ENCODE assay signal across 28 cellular contexts in the genomic region with DNA sequence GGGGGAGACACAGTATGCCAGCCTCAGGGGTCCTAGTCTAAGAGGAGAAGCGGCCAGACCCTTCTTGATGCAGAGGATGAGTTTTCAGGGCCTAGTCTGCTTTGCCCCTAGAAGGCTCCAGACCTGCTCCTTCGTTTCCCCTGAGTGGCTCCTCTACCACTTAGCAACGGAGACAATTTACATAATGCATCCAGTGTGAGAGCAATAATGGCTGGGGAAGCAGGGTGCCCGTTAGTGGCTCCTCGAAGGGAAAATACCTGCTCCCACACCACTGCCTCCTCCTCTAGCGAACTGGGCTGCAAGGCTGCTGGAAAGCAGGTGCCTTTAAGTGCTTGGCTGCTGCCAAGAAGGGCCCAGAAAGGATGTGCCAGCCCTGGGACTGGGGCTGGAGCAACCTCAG. TPM values are rescaled to one million over a fixed set of nuclear protein-coding genes. Genes with fewer than 3 reads are reported as not detected.
A peak's percentile ranks its signal among the peaks of the same experiment; 100 is the strongest.
DNase-seq lines count a peak whose midpoint lies in the region; ATAC-seq and TF ChIP-seq lines count a peak whose summit lies in the region.
"Had no signal": no experiment of that assay in that cellular context is flagged by ENCODE, and none has a peak within 500 bp of the region (broad histone marks: within the 10 kb centered on the region; RNA-seq: fewer than 3 reads in every experiment).

No MANE protein-coding gene starts in this region.

- no peaks in the 10 kb centered on the region for H3K4me1 ChIP-seq in heart left ventricle
- H3K4me1 ChIP-seq: gastroesophageal sphincter, parathyroid adenoma, testis had no signal

- no peak for TF ChIP-seq CTCF in heart left ventricle (IDR thresholded peaks at IDR 0.05)

- H3K36me3 ChIP-seq in heart left ventricle: no peaks in the 10 kb centered on the region
- H3K36me3 ChIP-seq: gastroesophageal sphincter had no signal

- no peak for TF ChIP-seq POLR2A in heart left ventricle (IDR thresholded peaks at IDR 0.05)

- no peaks in the 10 kb centered on the region for H3K27me3 ChIP-seq in heart left ventricle
- H3K27me3 ChIP-seq: gastroesophageal sphincter, hepatocyte, testis had no signal

- 62 to 83% (median 77%) methylated on average over 5 to 6 of the region's 6 CpGs for whole genome bisulfite sequencing in heart left ventricle, 4 donors

- intact Hi-C loops in heart left ventricle (cut with DNase I): no loop called here

- no peak for ATAC-seq in heart left ventricle
- no peak for ATAC-seq in HG03469 (IDR thresholded peaks at IDR 0.05; ENCODE audit: unreplicated experiment)
- ATAC-seq: activated T-cell treated with anti-CD3 and anti-CD28 coated beads, Interleukin-2, amount 50 U/mL, for 4 hours; CD8-positive, alpha-beta T cell; gastroesophageal sphincter; left cardiac atrium; PC-3; stimulated activated naive CD8-positive, alpha-beta T cell treated with anti-CD3 and anti-CD28 coated beads, Interleukin-15, Interleukin-2, amounts not matched to agents 100 U/mL and 50 U/mL, for 24 hours had no signal

- no peak overlapping the region for H3K4me3 ChIP-seq in heart left ventricle
- H3K4me3 ChIP-seq: gastroesophageal sphincter, hepatocyte, SK-N-MC, testis had no signal

- peak; percentile 77 for DNase-seq in NCI-H510A treated with DMSO at 0.1 percent for 48 hours (lab: John Stamatoyannopoulos, UW)
- DNase-seq in NCI-H510A (lab: John Stamatoyannopoulos, UW): no peak
- DNase-seq in NCI-H2227 treated with DMSO at 0.1 percent for 48 hours (lab: John Stamatoyannopoulos, UW): peak; percentile 12
- DNase-seq in left kidney (ENCODE audit: low read depth, low spot score): peak; percentile 32
- no peak for DNase-seq in heart left ventricle
- DNase-seq in iPS-NIHi11 (ENCODE audit: low spot score): no peak
- DNase-seq: activated CD4-positive, CD25-positive, alpha-beta regulatory T cell; activated gamma-delta T cell; activated naive CD8-positive, alpha-beta T cell treated with anti-CD3 and anti-CD28 coated beads, Interleukin-2, amount 10 ng/mL, durations not matched to agents 7 days and 5 days; activated T-cell treated with anti-CD3 and anti-CD28 coated beads, Interleukin-2, amount 50 U/mL, for 4 hours; aorta; CD8-positive, alpha-beta T cell; EL; left cardiac atrium; mammary epithelial cell; NCI-H2171 treated with DMSO at 0.1 percent for 48 hours; nephron progenitor cell; PC-3; small intestine; stimulated activated naive CD8-positive, alpha-beta T cell treated with anti-CD3 and anti-CD28 coated beads, Interleukin-15, Interleukin-2, amounts not matched to agents 100 U/mL and 50 U/mL, for 24 hours; testis had no signal

- H3K27ac ChIP-seq in heart left ventricle: no peak overlapping the region
- H3K27ac ChIP-seq: gastroesophageal sphincter, hepatocyte, parathyroid adenoma, SK-N-MC, testis had no signal

- H3K9me3 ChIP-seq in heart left ventricle: no peaks in the 10 kb centered on the region
- H3K9me3 ChIP-seq: gastroesophageal sphincter, testis had no signal

RNA-seq across cellular contexts. Expression of gene CACNA2D2, which starts 38.9 kb away (rescaled TPM):
- 1 to 10 TPM in 8 of 9 donors, under 1 TPM in 1; 0.95 to 3.6 (median 2.7) TPM for total RNA-seq in heart left ventricle
- polyA plus RNA-seq in heart left ventricle: 1 to 10 TPM in 1 of 2 donors, under 1 TPM in 1; 0.49 to 1.5 TPM
- total RNA-seq: bronchial epithelial cell, M059J had no signal

Comparison
In these comparisons a context has a peak if more than half of its experiments do, and no peak if none do; other contexts are left out.
1. DNase-seq: peak in NCI-H510A treated with DMSO at 0.1 percent for 48 hours (single experiment), NCI-H2227 treated with DMSO at 0.1 percent for 48 hours (single experiment) and left kidney (single experiment); none in NCI-H510A (single experiment), heart left ventricle (0 of 5) and iPS-NIHi11 (single experiment).